8 cellular contexts compared by ENCODE assay signal in the genomic region with DNA sequence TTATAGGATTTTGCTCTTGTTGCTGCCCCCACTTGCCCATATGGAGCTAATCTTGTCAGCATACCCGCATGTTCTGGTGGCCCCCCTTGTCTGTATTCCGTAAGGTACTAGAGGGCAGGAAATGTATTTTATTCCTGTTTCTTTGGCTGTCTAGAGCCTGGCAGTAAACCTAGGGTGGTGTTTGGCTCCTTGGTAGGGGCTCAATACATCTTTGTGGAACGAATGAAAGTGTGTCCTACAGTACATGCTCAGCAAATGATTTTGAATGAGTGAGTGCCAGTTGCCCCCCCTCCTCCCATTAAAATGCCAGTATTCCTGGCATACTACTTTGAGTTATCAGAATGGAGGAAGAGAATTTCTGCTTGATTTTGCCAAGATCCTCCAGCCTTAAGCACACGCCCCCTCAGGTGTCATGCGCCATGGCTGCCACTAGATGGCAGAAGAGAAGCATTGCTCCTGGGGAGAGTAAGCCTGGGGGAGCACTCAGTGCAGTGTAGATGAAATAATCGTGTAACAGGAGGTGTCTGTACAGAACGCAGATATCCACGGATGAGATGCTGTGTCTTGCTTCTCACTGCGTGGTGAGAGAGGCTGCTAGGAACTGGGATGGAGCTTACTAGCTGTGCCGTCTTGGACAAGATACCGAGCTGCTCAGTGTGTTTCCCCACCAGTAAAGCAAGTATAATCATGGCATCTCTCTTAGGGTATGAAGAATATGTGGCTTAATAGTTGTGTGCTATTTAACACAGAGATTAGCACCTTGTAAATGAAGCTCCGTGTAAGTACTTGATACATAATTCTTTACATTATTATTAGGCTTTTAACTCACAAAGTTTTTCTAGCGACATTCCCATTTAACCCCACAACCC. TPM values are rescaled to one million over a fixed set of nuclear protein-coding genes. Genes with fewer than 3 reads are reported as not detected.
A peak's percentile ranks its signal among the peaks of the same experiment; 100 is the strongest.
DNase-seq lines count a peak whose midpoint lies in the region; ATAC-seq and TF ChIP-seq lines count a peak whose summit lies in the region.

No MANE protein-coding gene starts in this region.

- no peaks in the 10 kb centered on the region for H3K27me3 ChIP-seq in effector memory CD4-positive, alpha-beta T cell (replicated peaks; ENCODE audit: control insufficient read depth, insufficient read depth, low read length, poor library complexity, severe bottlenecking)

- H3K27me3 Mint-ChIP-seq in activated CD4-positive, alpha-beta memory T cell treated with anti-CD3 and anti-CD28 coated beads, Interleukin-2, amount 10 ng/mL, durations not matched to agents 7 days and 5 days: peaks cover 19% of the 10 kb centered on the region
- H3K27me3 Mint-ChIP-seq in mesothelial cell of epicardium (ENCODE audit: low read depth): peaks cover 58% of the 10 kb centered on the region

- H3K9me3 ChIP-seq in effector memory CD4-positive, alpha-beta T cell (ENCODE audit: control insufficient read depth, low read length): no peaks in the 10 kb centered on the region

- no peaks in the 10 kb centered on the region for H3K9me3 Mint-ChIP-seq in activated CD4-positive, alpha-beta memory T cell treated with anti-CD3 and anti-CD28 coated beads, Interleukin-2, amount 10 ng/mL, durations not matched to agents 7 days and 5 days
- H3K9me3 Mint-ChIP-seq in mesothelial cell of epicardium: no peaks in the 10 kb centered on the region

- no peak overlapping the region for H3K4me3 ChIP-seq in effector memory CD4-positive, alpha-beta T cell (ENCODE audit: insufficient read depth, low read depth, low read length, poor library complexity, severe bottlenecking)

- H3K36me3 Mint-ChIP-seq in activated CD4-positive, alpha-beta memory T cell treated with anti-CD3 and anti-CD28 coated beads, Interleukin-2, amount 10 ng/mL, durations not matched to agents 7 days and 5 days (ENCODE audit: low read depth): no peaks in the 10 kb centered on the region
- no peaks in the 10 kb centered on the region for H3K36me3 Mint-ChIP-seq in mesothelial cell of epicardium

- H3K27ac ChIP-seq in effector memory CD4-positive, alpha-beta T cell (ENCODE audit: insufficient read depth, low read length, poor library complexity, severe bottlenecking): no peak overlapping the region

- intact Hi-C loops in Right ventricle myocardium inferior (cut with DNase I) (loop anchor here (2.0 kb wide), 2 partner anchors 136 to 216 kb away; partner anchors contain the start of gene UVSSA), cardiac septum (cut with DNase I) (loop anchor here (2.0 kb wide), 1 partner anchor 138 kb away; no protein-coding TSS in a partner anchor)

- CTCF ChIA-PET in activated CD4-positive, alpha-beta memory T cell treated with anti-CD3 and anti-CD28 coated beads, Interleukin-2, amount 10 ng/mL, durations not matched to agents 7 days and 5 days (lab: Charles Lee): interaction anchor here (0.6 to 4.6 kb wide), 26 partner anchors 9 to 383 kb away, joined by 3 to 54 read pairs (median 5); partner anchors contain the start of genes MAEA, RNF212 and UVSSA

- DNase-seq in Right ventricle myocardium inferior (ENCODE audit: missing footprints): peak; percentile 72
- DNase-seq in cardiac septum (ENCODE audit: low spot score): no peak
- DNase-seq in NCI-H526 treated with DMSO at 0.1 percent for 48 hours (lab: John Stamatoyannopoulos, UW): peak; percentile 29
- DNase-seq in activated CD4-positive, alpha-beta memory T cell treated with anti-CD3 and anti-CD28 coated beads, Interleukin-2, amount 10 ng/mL, durations not matched to agents 7 days and 5 days: peak; percentile 81
- peak; percentile 48 to 66 (median 57) for DNase-seq in effector memory CD4-positive, alpha-beta T cell
- peak in 1 of 2 experiments; percentile 79 for DNase-seq in mesothelial cell of epicardium (ENCODE audit: low spot score in 2 of 2, unreplicated experiment in 2 of 2)
- DNase-seq in stimulated activated CD8-positive, alpha-beta memory T cell treated with anti-CD3 and anti-CD28 coated beads, Interleukin-2, amount 100 ng/mL, for 48 hours (ENCODE audit: low read depth in 2 of 2): peak; percentile 36 to 59

- peak; percentile 97 for TF ChIP-seq CTCF in mesothelial cell of epicardium (IDR thresholded peaks at IDR 0.05; ENCODE audit: unreplicated experiment)

- no peaks in the 10 kb centered on the region for H3K36me3 ChIP-seq in effector memory CD4-positive, alpha-beta T cell (ENCODE audit: control insufficient read depth, insufficient read depth, low read length)

- H3K4me3 Mint-ChIP-seq in activated CD4-positive, alpha-beta memory T cell treated with anti-CD3 and anti-CD28 coated beads, Interleukin-2, amount 10 ng/mL, durations not matched to agents 7 days and 5 days: no peak overlapping the region
- H3K4me3 Mint-ChIP-seq in mesothelial cell of epicardium: no peak overlapping the region

- ATAC-seq in Right ventricle myocardium inferior: peak; percentile 91
- peak; percentile 59 for ATAC-seq in HG03064 (IDR thresholded peaks at IDR 0.05; ENCODE audit: low read depth, unreplicated experiment)

- no peak overlapping the region for H3K27ac Mint-ChIP-seq in activated CD4-positive, alpha-beta memory T cell treated with anti-CD3 and anti-CD28 coated beads, Interleukin-2, amount 10 ng/mL, durations not matched to agents 7 days and 5 days
- H3K27ac Mint-ChIP-seq in mesothelial cell of epicardium: no peak overlapping the region

- peaks cover 3% of the 10 kb centered on the region for H3K4me1 Mint-ChIP-seq in activated CD4-positive, alpha-beta memory T cell treated with anti-CD3 and anti-CD28 coated beads, Interleukin-2, amount 10 ng/mL, durations not matched to agents 7 days and 5 days
- no peaks in the 10 kb centered on the region for H3K4me1 Mint-ChIP-seq in mesothelial cell of epicardium

- POLR2A ChIA-PET in activated CD4-positive, alpha-beta memory T cell treated with anti-CD3 and anti-CD28 coated beads, Interleukin-2, amount 10 ng/mL, durations not matched to agents 7 days and 5 days (lab: Charles Lee): interaction anchor here (0.8 to 2.1 kb wide), 3 partner anchors 87 to 218 kb away, joined by 3 to 7 read pairs (median 5); no protein-coding TSS in a partner anchor

- H3K4me1 ChIP-seq in effector memory CD4-positive, alpha-beta T cell (ENCODE audit: control insufficient read depth, insufficient read depth, low read length, poor library complexity, severe bottlenecking): no peaks in the 10 kb centered on the region

RNA-seq across cellular contexts. Expression of gene RNF212, which starts 17.2 kb away (rescaled TPM):
- total RNA-seq in Right ventricle myocardium inferior (1.7 TPM), cardiac septum (1.4 TPM), mesothelial cell of epicardium (10.9 to 15.6 TPM (median 13.4 TPM) in 3 replicates)
- 1 to 10 TPM in 1 of 2 experiments, under 1 TPM in 1; 0.88 to 1.0 TPM for total RNA-seq in activated CD4-positive, alpha-beta memory T cell treated with anti-CD3 and anti-CD28 coated beads, Interleukin-2, amount 10 ng/mL, durations not matched to agents 7 days and 5 days

RNA-seq across cellular contexts. Expression of gene SPON2, which starts 41.8 kb away (rescaled TPM):
- total RNA-seq in Right ventricle myocardium inferior (22.6 TPM), cardiac septum (19.8 TPM), mesothelial cell of epicardium (44.0 to 58.7 TPM (median 56.4 TPM) in 3 replicates)
- total RNA-seq in activated CD4-positive, alpha-beta memory T cell treated with anti-CD3 and anti-CD28 coated beads, Interleukin-2, amount 10 ng/mL, durations not matched to agents 7 days and 5 days: 10 to 100 TPM; 22.8 to 24.6 TPM
